14 cellular contexts compared by ENCODE assay signal in the genomic region with DNA sequence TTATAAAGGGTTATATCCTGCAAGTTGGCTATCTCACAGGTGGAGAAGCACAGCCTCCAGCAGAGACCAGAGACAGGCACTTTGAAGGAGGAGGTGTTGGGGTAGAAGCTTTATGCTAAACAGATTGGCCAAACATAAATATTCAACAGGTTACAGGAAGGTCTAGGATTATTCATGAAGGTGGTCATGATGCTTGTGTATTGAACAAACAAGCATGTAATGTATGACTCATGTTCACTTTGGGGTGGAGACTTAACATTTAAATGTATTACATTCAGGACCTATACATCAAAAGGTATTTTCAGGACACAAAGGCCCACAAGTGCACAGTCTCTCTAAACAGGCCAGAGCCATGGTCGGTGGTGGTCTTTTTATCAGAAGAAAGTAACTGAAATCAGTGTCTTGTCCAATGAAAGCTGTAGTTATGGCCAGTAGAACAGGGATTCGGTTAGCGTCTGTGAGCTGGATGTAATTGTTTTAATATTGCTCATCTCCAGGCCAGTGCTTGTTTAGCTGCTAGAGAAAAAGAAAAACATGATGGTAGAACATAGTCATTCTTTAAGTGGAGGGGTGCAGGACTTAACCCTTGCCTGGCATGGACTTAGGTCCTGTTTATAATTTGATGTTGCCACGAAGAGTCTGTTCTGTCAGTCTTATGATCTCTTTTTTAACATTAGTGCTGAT.
DNase-seq lines count a peak whose midpoint lies in the region; TF ChIP-seq lines count a peak whose summit lies in the region.
"Had no signal": no experiment of that assay in that cellular context is flagged by ENCODE, and none has a peak within 500 bp of the region (broad histone marks: within the 10 kb centered on the region; RNA-seq: fewer than 3 reads in every experiment).

No MANE protein-coding gene starts in this region.

- TF ChIP-seq CTCF in astrocyte of the cerebellum (IDR thresholded peaks at IDR 0.05; ENCODE audit: low read depth, low read length, missing control alignments) (no peak), fibroblast of pulmonary artery (IDR thresholded peaks at IDR 0.05; ENCODE audit: low read length, missing control alignments) (no peak)

- H3K9me2 ChIP-seq in Karpas-422 (replicated peaks; ENCODE audit: insufficient read depth, low read length) = no peaks in the 10 kb centered on the region

- in situ Hi-C loops in Caki2 (cut with HindIII; ENCODE audit: low pct_unique_long_range_greater_than_20kb, low sequenced_read_pairs) (no loop called here), astrocyte of the cerebellum (cut with HindIII; ENCODE audit: low sequenced_read_pairs) (no loop called here)

- no peaks in the 10 kb centered on the region for H3K27me3 ChIP-seq in Karpas-422 (ENCODE audit: low read length)
- H3K27me3 ChIP-seq: SJSA1 had no signal

- DNase-seq in Caki2 (ENCODE audit: low read depth) (peak; percentile 4), Karpas-422 (no peak), astrocyte of the cerebellum (ENCODE audit: low read depth) (peak; percentile 15), fibroblast of pulmonary artery (ENCODE audit: low read depth) (peak; percentile 11), NOMO-1 (lab: John Stamatoyannopoulos, UW; ENCODE audit: unreplicated experiment in 2 of 2) (no peak), DMS153 (lab: John Stamatoyannopoulos, UW) (no peak), NCI-H510A (lab: John Stamatoyannopoulos, UW) (no peak)
- DNase-seq: ACHN, AML-193, COR-L47, NCI-H1930, NCI-H69 had no signal

- no peak overlapping the region for H3K4me2 ChIP-seq in Karpas-422 (ENCODE audit: low read depth, low read length, poor library complexity, severe bottlenecking)

- no peak overlapping the region for H3K27ac ChIP-seq in Karpas-422 (ENCODE audit: low read length)
- H3K27ac ChIP-seq: SJSA1 had no signal

- no peak overlapping the region for H3K9ac ChIP-seq in Karpas-422 (ENCODE audit: low read length)

- H2AFZ ChIP-seq in Karpas-422 (ENCODE audit: low read length) = peak overlapping the region; percentile 78; the same call in 1 of the 2 replicates

- H3K4me3 ChIP-seq in Karpas-422 (ENCODE audit: low read length) (no peak overlapping the region), astrocyte of the cerebellum (ENCODE audit: low read depth, low read length) (no peak overlapping the region), fibroblast of pulmonary artery (replicated peaks; ENCODE audit: low read depth, low read length) (no peak overlapping the region)
- H3K4me3 ChIP-seq: HAP-1, SJSA1 had no signal

- no peaks in the 10 kb centered on the region for H3K4me1 ChIP-seq in Karpas-422 (ENCODE audit: low read length)
- H3K4me1 ChIP-seq: HAP-1, SJSA1 had no signal

- H3K36me3 ChIP-seq in Karpas-422 (ENCODE audit: insufficient read depth, low read length) = no peaks in the 10 kb centered on the region
- H3K36me3 ChIP-seq: HAP-1, SJSA1 had no signal

- no peaks in the 10 kb centered on the region for H3K79me2 ChIP-seq in Karpas-422 (ENCODE audit: low read length)

- peaks cover 3% of the 10 kb centered on the region; the same call in 1 of the 2 replicates for H3K9me3 ChIP-seq in Karpas-422 (ENCODE audit: low read length)
- H3K9me3 ChIP-seq: HAP-1, SJSA1 had no signal

- H4K20me1 ChIP-seq in Karpas-422 (ENCODE audit: insufficient read depth, low read depth, low read length) = no peaks in the 10 kb centered on the region

Comparison
In these comparisons a context has a peak if more than half of its experiments do, and no peak if none do; other contexts are left out.
1. DNase-seq: peak in Caki2 (single experiment), astrocyte of the cerebellum (single experiment) and fibroblast of pulmonary artery (single experiment); none in Karpas-422 (single experiment), NOMO-1 (0 of 2), DMS153 (single experiment) and NCI-H510A (single experiment).